Comparison of ENCODE assay signal across 21 cellular contexts in genomic region chr2:121147766-121148165, GRCh38.
DNase-seq lines count a peak whose midpoint lies in the region; ATAC-seq and TF ChIP-seq lines count a peak whose summit lies in the region.
"Had no signal": no experiment of that assay in that cellular context is flagged by ENCODE, and none has a peak within 500 bp of the region (broad histone marks: within the 10 kb centered on the region; RNA-seq: fewer than 3 reads in every experiment).

No MANE protein-coding gene starts in this region.

- H3K4me1 ChIP-seq in PC-3 (ENCODE audit: insufficient read depth, low read length) (peaks cover 19% of the 10 kb centered on the region), mammary epithelial cell (ENCODE audit: insufficient read depth, low read length) (peaks cover 26% of the 10 kb centered on the region), psoas muscle (no peaks in the 10 kb centered on the region)
- H3K4me1 ChIP-seq: BE2C had no signal

- dilution Hi-C loops in mammary epithelial cell (cut with HindIII; ENCODE audit: low sequenced_read_pairs) = no loop called here

- H3K36me3 ChIP-seq in PC-3 (ENCODE audit: low read depth, low read length) (no peaks in the 10 kb centered on the region), mammary epithelial cell (ENCODE audit: insufficient read depth, low read length) (no peaks in the 10 kb centered on the region), psoas muscle (ENCODE audit: insufficient read depth in 1 of 2, low read depth in 1 of 2) (no peaks in the 10 kb centered on the region)
- H3K36me3 ChIP-seq: BE2C, SJSA1 had no signal

- WGBS in mammary epithelial cell (ENCODE audit: low coverage, missing lambda C conversion rate) = 7% methylated on average over 1 of the region's 1 CpG
- WGBS in psoas muscle, 3 donors = 86 to 92% (median 90%) methylated on average over 1 of the region's 1 CpG

- in situ Hi-C loops in mammary epithelial cell (cut with MboI; ENCODE audit: low sequenced_read_pairs in 2 of 2) = no loop called here

- H3K79me2 ChIP-seq in PC-3 (ENCODE audit: low read length) (no peaks in the 10 kb centered on the region), mammary epithelial cell (ENCODE audit: insufficient read depth, low read length) (no peaks in the 10 kb centered on the region)

- H2AFZ ChIP-seq in PC-3 (ENCODE audit: low read length) (no peak overlapping the region), mammary epithelial cell (ENCODE audit: low read depth, low read length) (no peak overlapping the region)
- H2AFZ ChIP-seq: GM23248 had no signal

- POLR2A ChIA-PET in PC-3 (lab: Charles Lee; ENCODE audit: unreplicated experiment) = no interaction called here

- H3K4me3 ChIP-seq in PC-3 (ENCODE audit: low read length) (no peak overlapping the region), mammary epithelial cell (replicated peaks in 1 of 3; ENCODE audit: insufficient read depth in 1 of 3, low read depth in 2 of 3, low read length in 3 of 3) (no peak overlapping the region), psoas muscle (no peak overlapping the region)
- H3K4me3 ChIP-seq: GM23248, K562, SJSA1 had no signal

- H3F3A ChIP-seq in PC-3 (ENCODE audit: low read length, unreplicated experiment) = no peaks in the 10 kb centered on the region

- TF ChIP-seq CTCF in PC-3 (conservative IDR thresholded peaks at IDR 0.05; ENCODE audit: low read depth, low read length) (no peak), mammary epithelial cell (conservative IDR thresholded peaks at IDR 0.05 in 1 of 2, IDR thresholded peaks at IDR 0.05 in 1 of 2; ENCODE audit: extremely low read depth in 1 of 2, insufficient read depth in 1 of 2, low read depth in 1 of 2, low read length in 2 of 2) (no peak), psoas muscle (IDR thresholded peaks at IDR 0.05) (no peak)

- H3K27me3 ChIP-seq in PC-3 (ENCODE audit: low read length) (no peaks in the 10 kb centered on the region), mammary epithelial cell (ENCODE audit: insufficient read depth, low read length) (no peaks in the 10 kb centered on the region), psoas muscle (ENCODE audit: insufficient read depth in 3 of 3, low read length in 2 of 3) (no peaks in the 10 kb centered on the region)
- H3K27me3 ChIP-seq: BE2C, SJSA1 had no signal

- intact Hi-C loops in PC-3 (cut with micrococcal nuclease) = no loop called here
- intact Hi-C loops in mammary epithelial cell (cut with micrococcal nuclease) = no loop called here
- intact Hi-C loops in psoas muscle (cut with DNase I) = no loop called here

- H4K20me1 ChIP-seq in PC-3 (ENCODE audit: low read length) (no peaks in the 10 kb centered on the region), mammary epithelial cell (ENCODE audit: insufficient read depth, low read length) (no peaks in the 10 kb centered on the region)

- no TSS peak for BruUV-seq in PC-3 (replicated peaks; lab: Mats Ljungman, UMichigan)
- no TSS peak for BruUV-seq in mammary epithelial cell (replicated peaks; lab: Mats Ljungman, UMichigan)

- CTCF ChIA-PET in PC-3 (lab: Charles Lee) (no interaction called here), mammary epithelial cell (lab: Charles Lee; ENCODE audit: low non-redundant PET) (interaction anchor here (0.6 kb wide), 2 partner anchors 36 to 208 kb away, joined by 3 to 5 read pairs; no protein-coding TSS in a partner anchor)

- H3K9me3 ChIP-seq in PC-3 (ENCODE audit: low read length) = no peaks in the 10 kb centered on the region
- H3K9me3 ChIP-seq in mammary epithelial cell (replicated peaks; ENCODE audit: insufficient read depth, low read length) = no peaks in the 10 kb centered on the region
- peaks cover 4% of the 10 kb centered on the region for H3K9me3 ChIP-seq in psoas muscle
- H3K9me3 ChIP-seq: BE2C, SJSA1 had no signal

- H3K4me2 ChIP-seq in PC-3 (ENCODE audit: low read length) (no peak overlapping the region), mammary epithelial cell (ENCODE audit: insufficient read depth, low read depth, low read length) (no peak overlapping the region)

- H3K27ac ChIP-seq in PC-3 (ENCODE audit: low read length) (no peak overlapping the region), mammary epithelial cell (ENCODE audit: insufficient read depth, low read depth, low read length) (no peak overlapping the region), psoas muscle (no peak overlapping the region)
- H3K27ac ChIP-seq: GM23248, HL-60, SJSA1 had no signal

- ATAC-seq in PC-3 (no peak), HG02763 (IDR thresholded peaks at IDR 0.05; ENCODE audit: unreplicated experiment) (no peak), GM19328 (IDR thresholded peaks at IDR 0.05; ENCODE audit: unreplicated experiment) (no peak), psoas muscle (no peak)
- ATAC-seq: K562 had no signal

- DNase-seq in PC-3 (peak; percentile 76), mammary epithelial cell (peak; percentile 72), kidney glomerular epithelial cell (lab: John Stamatoyannopoulos, UW) (peak; percentile 6), psoas muscle (no peak)
- no peak for DNase-seq in activated T-cell treated with anti-CD3 and anti-CD28 coated beads, Interleukin-2, amount 50 U/mL, for 48 hours
- DNase-seq: BE2C; CD4-positive, alpha-beta memory T cell; DMS79; GM23248; HCEC 1CT; NCI-H1048; NCI-H1436 treated with DMSO at 0.1 percent for 48 hours; NCI-H2029 treated with DMSO at 0.1 percent for 48 hours; NCI-H2171 treated with DMSO at 0.1 percent for 48 hours; NCI-H446 treated with DMSO at 0.1 percent for 48 hours; OCI-M1 had no signal

- H3K9ac ChIP-seq in PC-3 (ENCODE audit: low read length) = no peak overlapping the region
- H3K9ac ChIP-seq in mammary epithelial cell (ENCODE audit: insufficient read depth, low read length) = no peak overlapping the region
- H3K9ac ChIP-seq: GM23248 had no signal

- no peaks in the 10 kb centered on the region for H3K9me2 ChIP-seq in PC-3 (replicated peaks; ENCODE audit: low read length)

Comparison
In these comparisons a context has a peak if more than half of its experiments do, and no peak if none do; other contexts are left out.
1. DNase-seq: peak in PC-3 (single experiment), mammary epithelial cell (single experiment) and kidney glomerular epithelial cell (single experiment); none in psoas muscle (0 of 2) and activated T-cell treated with anti-CD3 and anti-CD28 coated beads, Interleukin-2, amount 50 U/mL, for 48 hours (0 of 2).